In the genomic region with DNA sequence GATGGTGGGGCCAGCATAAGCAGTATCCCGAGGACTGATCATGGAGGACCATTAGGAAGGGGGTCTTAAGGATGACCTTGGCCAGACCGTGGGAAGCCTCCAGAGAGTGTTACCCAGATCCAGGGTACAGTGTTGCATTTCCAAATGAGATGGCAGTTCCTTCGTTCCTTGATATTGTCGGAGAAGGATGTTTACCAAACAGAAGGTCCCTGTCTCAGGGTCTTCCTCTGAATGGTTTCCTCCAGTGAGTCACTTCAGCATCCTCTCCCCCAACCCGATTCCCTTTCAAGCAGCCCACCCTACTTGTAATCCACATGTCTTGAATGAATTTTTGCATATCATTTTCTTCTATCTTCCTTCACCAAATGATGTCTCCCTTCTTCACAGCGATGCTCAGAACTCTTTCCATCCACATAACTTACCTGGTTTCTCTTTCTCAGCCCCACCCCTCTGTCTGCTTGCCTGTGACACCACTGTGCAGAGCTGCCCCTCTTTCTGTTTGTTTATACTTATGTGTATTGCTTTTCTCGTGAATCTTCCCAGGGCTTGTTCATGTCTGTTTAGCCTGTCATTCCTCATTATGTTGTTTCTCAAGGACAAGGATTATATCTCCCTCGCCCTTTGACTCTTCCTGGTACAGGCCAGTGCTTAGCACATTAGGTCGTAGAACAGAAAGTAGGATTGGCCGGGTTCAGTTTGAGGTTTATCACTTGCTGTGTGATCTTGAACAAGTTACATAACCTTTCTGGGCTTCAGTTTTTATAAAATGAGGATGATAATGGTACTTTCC, we compare ENCODE assay signal across 1 cellular context.
TF ChIP-seq lines count a peak whose summit lies in the region.

No MANE protein-coding gene starts in this region.

TF ChIP-seq in endothelial cell of umbilical vein, 7 proteins besides CTCF, POLR2A, EP300 and RAD21:
- no peak for TF ChIP-seq EZH2 (IDR thresholded peaks at IDR 0.05; ENCODE audit: borderline replicate concordance, low read depth, low read length, severe bottlenecking)
- TF ChIP-seq GATA2 (IDR thresholded peaks at IDR 0.05; ENCODE audit: insufficient read depth, insufficient read length, low read depth, low read length) = no peak
- TF ChIP-seq, protein P1, sequence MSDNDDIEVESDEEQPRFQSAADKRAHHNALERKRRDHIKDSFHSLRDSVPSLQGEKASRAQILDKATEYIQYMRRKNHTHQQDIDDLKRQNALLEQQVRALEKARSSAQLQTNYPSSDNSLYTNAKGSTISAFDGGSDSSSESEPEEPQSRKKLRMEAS (IDR thresholded peaks at IDR 0.05; ENCODE audit: insufficient read depth, insufficient read length) = no peak
- peak; percentile 44 for TF ChIP-seq FOS (IDR thresholded peaks at IDR 0.05; ENCODE audit: borderline replicate concordance, insufficient read depth, low read length)
- no peak for TF ChIP-seq JUN (IDR thresholded peaks at IDR 0.05; ENCODE audit: borderline replicate concordance, insufficient read depth, insufficient read length, low read depth)
- TF ChIP-seq MYC (IDR thresholded peaks at IDR 0.05; ENCODE audit: low read depth, low read length) = no peak
- no peak for TF ChIP-seq POLR2AphosphoS5 (IDR thresholded peaks at IDR 0.05; ENCODE audit: insufficient read depth, low read depth, low read length)
